ENCODE assay signal across 8 cellular contexts in the genomic region with DNA sequence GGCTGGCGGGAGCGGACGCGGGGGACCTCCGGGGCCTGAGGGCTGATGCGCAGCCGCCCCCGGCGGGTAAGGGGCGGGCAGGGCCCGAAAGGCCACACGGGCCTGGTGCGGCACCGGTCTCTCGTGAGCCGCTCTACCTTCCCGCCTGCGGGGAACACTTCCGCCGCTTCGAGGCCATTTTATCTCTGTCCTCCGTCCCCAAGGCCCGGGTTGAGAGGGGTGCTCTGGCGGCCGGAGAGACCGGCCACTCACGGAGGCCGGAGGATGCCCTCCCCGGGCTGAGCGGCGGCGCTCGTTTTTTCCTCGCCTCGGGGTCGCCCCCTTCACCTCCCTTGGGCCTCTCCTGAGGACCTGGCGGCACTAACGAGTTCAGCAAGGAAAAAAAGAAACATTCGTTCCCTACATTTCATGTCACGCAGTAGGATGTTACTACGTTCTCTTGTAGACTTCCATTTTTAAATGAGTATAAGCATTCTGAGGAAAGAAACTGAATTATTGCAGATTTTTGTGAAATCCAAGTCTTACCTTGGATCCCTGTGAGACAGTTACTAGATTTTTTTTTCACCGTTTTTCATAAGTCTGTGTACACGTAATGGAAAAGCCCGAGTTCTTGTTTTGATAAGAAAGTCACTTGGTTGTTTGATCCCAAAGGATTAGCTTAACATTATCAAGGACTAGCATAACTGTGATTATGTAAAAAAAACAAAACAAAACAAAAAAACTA. TPM values are rescaled to one million over a fixed set of nuclear protein-coding genes. Genes with fewer than 3 reads are reported as not detected.
DNase-seq lines count a peak whose midpoint lies in the region; ATAC-seq and TF ChIP-seq lines count a peak whose summit lies in the region.

No MANE protein-coding gene starts in this region.

- peak; percentile 19 for ATAC-seq in GM18858 (IDR thresholded peaks at IDR 0.05; ENCODE audit: unreplicated experiment)
- peak; percentile 30 for ATAC-seq in HG03039 (IDR thresholded peaks at IDR 0.05; ENCODE audit: unreplicated experiment)
- peak; percentile 44 for ATAC-seq in left lung

- H3K9ac ChIP-seq in stomach smooth muscle (ENCODE audit: low read length in 2 of 2), result peak overlapping the region; percentile 92 to 97

- H3K27me3 Mint-ChIP-seq in CD14-positive monocyte (ENCODE audit: low read depth in 3 of 3), result no peaks in the 10 kb centered on the region

- H3K27ac ChIP-seq in left lung (peak overlapping the region; percentile 99), stomach smooth muscle (ENCODE audit: low read length) (peak overlapping the region; percentile 96)

- no peaks in the 10 kb centered on the region for H3K9me3 ChIP-seq in left lung
- H3K9me3 ChIP-seq in stomach smooth muscle (ENCODE audit: control insufficient read depth in 2 of 2, low read length in 2 of 2), result no peaks in the 10 kb centered on the region

- H3K27me3 ChIP-seq in left lung (no peaks in the 10 kb centered on the region), stomach smooth muscle (ENCODE audit: control insufficient read depth in 1 of 2, insufficient read depth in 2 of 2, low read length in 2 of 2) (no peaks in the 10 kb centered on the region)

- TF ChIP-seq CTCF in CD14-positive monocyte (IDR thresholded peaks at IDR 0.05), result no peak
- no peak for TF ChIP-seq CTCF in cardiac fibroblast (IDR thresholded peaks at IDR 0.05; ENCODE audit: low read depth, low read length)
- TF ChIP-seq CTCF in left lung (IDR thresholded peaks at IDR 0.05), result no peak

- H3K4me3 ChIP-seq in cardiac fibroblast (replicated peaks in 1 of 2; ENCODE audit: low read depth in 2 of 2, low read length in 2 of 2) (peak overlapping the region; percentile 84 to 87), left lung (peak overlapping the region; percentile 87 to 94), stomach smooth muscle (ENCODE audit: low read length in 2 of 2) (peak overlapping the region; percentile 79 to 91)

- H3K4me1 ChIP-seq in left lung, result peaks cover 5 to 70% of the 10 kb centered on the region in 2 donors
- no peaks in the 10 kb centered on the region for H3K4me1 ChIP-seq in stomach smooth muscle (ENCODE audit: control insufficient read depth, insufficient read depth, low read length)

- intact Hi-C loops in CD14-positive monocyte (cut with micrococcal nuclease), result loop anchor here (2.0 to 10.0 kb wide), 3 partner anchors 34 to 257 kb away; partner anchors contain the start of genes ACAT2 (in 2 of the 2) and SOD2 (in 2 of the 2)
- intact Hi-C loops in left lung (cut with DNase I), result no loop called here

- peak overlapping the region; percentile 84 to 95 (median 93) for H3K27ac Mint-ChIP-seq in CD14-positive monocyte

- peaks cover 6 to 31% of the 10 kb centered on the region in 2 donors for H3K36me3 Mint-ChIP-seq in CD14-positive monocyte

- H3K9me3 Mint-ChIP-seq in CD14-positive monocyte, result peaks cover 0 to under 1% (median 0%) of the 10 kb centered on the region in 7 donors

- DNase-seq in CD14-positive monocyte (ENCODE audit: low spot score) (peak; percentile 55), NOMO-1 treated with dmso at 0.1 percent for 144 hours (lab: John Stamatoyannopoulos, UW; ENCODE audit: unreplicated experiment) (peak; percentile 22), cardiac fibroblast (ENCODE audit: low read depth in 2 of 2) (peak; percentile 15 to 47), left lung (no peak), DMS114 treated with DMSO at 0.1 percent for 48 hours (lab: John Stamatoyannopoulos, UW; ENCODE audit: unreplicated experiment) (no peak)

- H3K36me3 ChIP-seq in left lung (no peaks in the 10 kb centered on the region), stomach smooth muscle (ENCODE audit: control insufficient read depth in 2 of 2, insufficient read depth in 2 of 2, low read length in 2 of 2) (no peaks in the 10 kb centered on the region)

- H3K4me3 Mint-ChIP-seq in CD14-positive monocyte, result peak overlapping the region; percentile 89 to 90

- peaks cover 47% of the 10 kb centered on the region for H3K4me1 Mint-ChIP-seq in CD14-positive monocyte

RNA-seq across cellular contexts. Expression of gene WTAP, which starts 0.6 kb away (rescaled TPM):
- polyA plus RNA-seq in CD14-positive monocyte, result 10 to 100 TPM; 94.7 to 95.9 TPM
- total RNA-seq in left lung, result 100 to 1,000 TPM in 1 of 2 donors, 10 to 100 TPM in 1; 66.6 to 104 TPM

RNA-seq across cellular contexts. Expression of gene ACAT2, which starts 34.0 kb away (rescaled TPM):
- polyA plus RNA-seq in CD14-positive monocyte, result 10 to 100 TPM; 19.5 to 24.4 TPM
- total RNA-seq in left lung, result 100 to 1,000 TPM in 1 of 2 donors, 10 to 100 TPM in 1; 31.4 to 116 TPM

RNA-seq across cellular contexts. Expression of gene SOD2, which starts 34.8 kb away (rescaled TPM):
- 100 to 1,000 TPM; 447 to 569 TPM for polyA plus RNA-seq in CD14-positive monocyte
- 100 to 1,000 TPM; 179 to 879 TPM for total RNA-seq in left lung

Comparison
In these comparisons a context has a peak if more than half of its experiments do, and no peak if none do; other contexts are left out.
1. DNase-seq: peak in CD14-positive monocyte (single experiment), NOMO-1 treated with dmso at 0.1 percent for 144 hours (single experiment) and cardiac fibroblast (2 of 2); none in left lung (0 of 2) and DMS114 treated with DMSO at 0.1 percent for 48 hours (single experiment).
2. intact Hi-C loops: an anchor here in CD14-positive monocyte (2.0 to 10.0 kb wide); none called in left lung.
3. Peak in every context shown above with its lines, with median percentiles within 50 percentile points of each other: ATAC-seq and H3K4me3 ChIP-seq.